ENCODE assay signal across 24 cellular contexts in the genomic region with DNA sequence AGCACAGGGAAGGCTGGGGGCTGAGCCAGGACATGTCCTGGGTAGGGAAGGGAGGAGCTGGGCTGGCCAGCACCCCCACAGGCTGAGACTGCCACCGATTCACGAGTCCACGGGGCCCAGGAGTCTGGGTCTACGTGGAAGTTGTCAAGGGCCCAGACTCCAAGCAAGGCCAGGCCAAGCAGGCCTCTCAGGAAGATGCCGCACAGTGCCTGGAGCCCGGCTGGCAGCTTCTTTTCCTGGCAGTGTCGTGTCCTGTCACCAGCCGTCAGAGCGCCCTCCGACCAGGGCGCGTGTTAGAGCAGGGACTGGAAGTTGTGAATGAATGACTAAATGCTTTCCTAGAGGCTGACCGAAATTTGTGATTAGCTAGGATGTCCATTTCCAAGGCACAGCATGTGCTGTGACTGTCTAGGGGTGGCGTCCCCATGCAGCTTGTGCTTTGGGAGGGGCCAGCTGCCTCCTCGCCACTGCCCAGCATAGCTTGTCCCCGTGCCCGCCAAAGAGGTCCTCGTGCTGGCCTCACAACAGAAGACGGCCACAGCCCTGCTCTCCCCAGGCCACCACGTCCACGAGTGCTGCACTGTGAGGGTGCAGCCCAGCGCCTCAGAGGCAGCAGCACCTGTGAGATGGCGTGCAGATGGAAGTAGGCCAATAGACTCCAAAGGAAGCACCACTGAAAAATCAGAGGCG.
"Had no signal": no experiment of that assay in that cellular context is flagged by ENCODE, and none has a peak within 500 bp of the region (broad histone marks: within the 10 kb centered on the region; RNA-seq: fewer than 3 reads in every experiment).

No MANE protein-coding gene starts in this region.

- H3K36me3 Mint-ChIP-seq: activated naive CD4-positive, alpha-beta T cell treated with anti-CD3 and anti-CD28 coated beads, Interleukin-2, amount 50 U/mL, for 24 hours had no signal

- FAIRE-seq: bronchial epithelial cell, RCC 7860 had no signal

- H3K27ac Mint-ChIP-seq: activated CD8-positive, alpha-beta T cell treated with anti-CD3 and anti-CD28 coated beads, Interleukin-2, amount 10 ng/mL, durations not matched to agents 7 days and 5 days; activated naive CD4-positive, alpha-beta T cell treated with anti-CD3 and anti-CD28 coated beads, Interleukin-2, amount 50 U/mL, for 24 hours; activated T-helper 1 cell treated with anti-CD3 and anti-CD28 coated beads, Interleukin-12 subunit alpha, Interleukin-12 subunit beta, Interleukin-2, Interleukin-4 antibody, amounts not matched to agents 30 ng/mL and 10 ng/mL and 1 ng/mL, durations not matched to agents 14 hours and 24 hours and 36 hours; T-helper 17 cell; WTC11 had no signal

- H3K27ac ChIP-seq: KMS-11 had no signal

- H3K9me3 ChIP-seq: MG63 had no signal

- H3K4me3 Mint-ChIP-seq: activated CD8-positive, alpha-beta T cell treated with anti-CD3 and anti-CD28 coated beads, Interleukin-2, amount 10 ng/mL, durations not matched to agents 7 days and 5 days; activated naive CD4-positive, alpha-beta T cell treated with anti-CD3 and anti-CD28 coated beads, Interleukin-2, amount 50 U/mL, for 24 hours; activated T-helper 1 cell treated with anti-CD3 and anti-CD28 coated beads, Interleukin-12 subunit alpha, Interleukin-12 subunit beta, Interleukin-2, Interleukin-4 antibody, amounts not matched to agents 30 ng/mL and 10 ng/mL and 1 ng/mL, durations not matched to agents 14 hours and 24 hours and 36 hours; T-helper 17 cell; WTC11 had no signal

- H3K4me1 Mint-ChIP-seq: activated naive CD4-positive, alpha-beta T cell treated with anti-CD3 and anti-CD28 coated beads, Interleukin-2, amount 50 U/mL, for 24 hours; T-helper 17 cell had no signal

- H3K9ac ChIP-seq: KMS-11 had no signal

- H3K27me3 Mint-ChIP-seq: activated naive CD4-positive, alpha-beta T cell treated with anti-CD3 and anti-CD28 coated beads, Interleukin-2, amount 50 U/mL, for 24 hours had no signal

- H3K4me2 ChIP-seq: KMS-11 had no signal

- H3K9me3 Mint-ChIP-seq: activated naive CD4-positive, alpha-beta T cell treated with anti-CD3 and anti-CD28 coated beads, Interleukin-2, amount 50 U/mL, for 24 hours had no signal

- ATAC-seq: activated CD8-positive, alpha-beta T cell treated with anti-CD3 and anti-CD28 coated beads, Interleukin-2, amount 10 ng/mL, durations not matched to agents 7 days and 5 days; PC-3; T-helper 17 cell had no signal

- H3K36me3 ChIP-seq: MG63 had no signal

- H3K4me3 ChIP-seq: MG63 had no signal

- DNase-seq: activated CD4-positive, alpha-beta T cell treated with anti-CD3 and anti-CD28 coated beads for 48 hours; activated CD4-positive, alpha-beta T cell treated with anti-CD3 and anti-CD28 coated beads, Interleukin-2, amount 50 U/mL, for 4 hours; activated CD4-positive, CD25-positive, alpha-beta regulatory T cell treated with anti-CD3 and anti-CD28 coated beads, Interleukin-2, amount 50 U/mL, for 72 hours; activated CD8-positive, alpha-beta T cell treated with anti-CD3 and anti-CD28 coated beads, Interleukin-2, amount 10 ng/mL, durations not matched to agents 7 days and 5 days; activated effector memory CD4-positive, alpha-beta T cell treated with Interleukin-2 at 50 U/mL for 16 hours; activated naive CD4-positive, alpha-beta T cell; central memory CD4-positive, alpha-beta T cell; MG63; MV-4-11; NCI-H1092 treated with DMSO at 0.1 percent for 48 hours; NCI-H1436; NCI-H1694 treated with DMSO at 0.1 percent for 48 hours; NCI-H2029 treated with DMSO at 0.1 percent for 48 hours; NCI-H524; PC-3; SIG-M5; T-helper 17 cell; T-helper 9 cell had no signal

- H3K27me3 ChIP-seq: MG63 had no signal
